ENCODE assay signal across 10 cellular contexts in genomic region chr3:194313642-194314430, GRCh38. TPM values are rescaled to one million over a fixed set of nuclear protein-coding genes. Genes with fewer than 3 reads are reported as not detected.
DNase-seq lines count a peak whose midpoint lies in the region; ATAC-seq, FAIRE-seq and TF ChIP-seq lines count a peak whose summit lies in the region.
"Had no signal": no experiment of that assay in that cellular context is flagged by ENCODE, and none has a peak within 500 bp of the region (broad histone marks: within the 10 kb centered on the region; RNA-seq: fewer than 3 reads in every experiment).

No MANE protein-coding gene starts in this region.

- H3K9me3 ChIP-seq in A549, result no peaks in the 10 kb centered on the region
- peaks cover 13% of the 10 kb centered on the region for H3K9me3 ChIP-seq in endodermal cell (ENCODE audit: control insufficient read depth, low read length)
- no peaks in the 10 kb centered on the region for H3K9me3 ChIP-seq in mucosa of descending colon

- H3K36me3 ChIP-seq in endodermal cell (ENCODE audit: control insufficient read depth, insufficient read depth, low read length) (no peaks in the 10 kb centered on the region), mucosa of descending colon (ENCODE audit: low read depth) (no peaks in the 10 kb centered on the region)

- H3K4me3 Mint-ChIP-seq in HFFc6, result no peak overlapping the region
- H3K4me3 Mint-ChIP-seq in endodermal cell, result no peak overlapping the region

- H3K36me3 Mint-ChIP-seq in HFFc6 (ENCODE audit: low read depth) (peaks cover 1% of the 10 kb centered on the region; the same call in 1 of the 2 replicates), endodermal cell (ENCODE audit: low read depth) (peaks cover 3% of the 10 kb centered on the region)

- peaks cover 21% of the 10 kb centered on the region for H3K4me1 Mint-ChIP-seq in HFFc6 (ENCODE audit: low read depth)
- peaks cover 21% of the 10 kb centered on the region for H3K4me1 Mint-ChIP-seq in endodermal cell

- TF ChIP-seq CTCF in A549 (IDR thresholded peaks at IDR 0.05) (no peak), HFFc6 (IDR thresholded peaks at IDR 0.05) (peak; percentile 16; the same call in 1 of the 2 replicates), endodermal cell (conservative IDR thresholded peaks at IDR 0.05) (peak; percentile 60), mucosa of descending colon (IDR thresholded peaks at IDR 0.05) (no peak)

- no peak overlapping the region for H3K4me3 ChIP-seq in A549
- no peak overlapping the region for H3K4me3 ChIP-seq in endodermal cell (ENCODE audit: low read length)
- no peak overlapping the region for H3K4me3 ChIP-seq in mucosa of descending colon

- TF ChIP-seq EP300 in A549 (IDR thresholded peaks at IDR 0.05), result no peak

- peak overlapping the region; percentile 78 to 88; a peak in 5 of 6 replicates for H3K27ac ChIP-seq in A549
- no peak overlapping the region for H3K27ac ChIP-seq in endodermal cell (ENCODE audit: low read depth, low read length)

- H3K9me3 Mint-ChIP-seq in HFFc6 (peaks cover 4% of the 10 kb centered on the region), endodermal cell (peaks cover 15% of the 10 kb centered on the region)

- intact Hi-C loops in mucosa of descending colon (cut with DNase I, micrococcal nuclease), result loop anchor here in 1 of 2 donors (10.0 kb wide), 1 partner anchor 529 kb away; no protein-coding TSS in a partner anchor

- no peak overlapping the region for H3K9ac ChIP-seq in endodermal cell (ENCODE audit: extremely low read depth, low read length, poor library complexity, severe bottlenecking)

- no peak overlapping the region; the same call in 2 of the 3 replicates for H3K4me2 ChIP-seq in A549

- no peak for TF ChIP-seq RAD21 in A549 (conservative IDR thresholded peaks at IDR 0.05 in 1 of 2, IDR thresholded peaks at IDR 0.05 in 1 of 2)

- CTCF ChIA-PET in A549 (lab: Yijun Ruan, JAX), result interaction anchor here (0.7 to 8.9 kb wide), 8 partner anchors 151 to 648 kb away, joined by 3 to 213 read pairs (median 3); no protein-coding TSS in a partner anchor

- POLR2A ChIA-PET in A549 (lab: Yijun Ruan, JAX), result interaction anchor here (1.6 to 2.0 kb wide), 2 partner anchors 172 to 178 kb away, joined by 7 to 11 read pairs; partner anchors contain the start of gene HES1

- FAIRE-seq in A549 (lab: Jason Lieb, UNC), result no peak

- H3K4me1 ChIP-seq in A549 (peaks cover 54% of the 10 kb centered on the region), endodermal cell (ENCODE audit: control insufficient read depth, insufficient read depth, low read length) (no peaks in the 10 kb centered on the region), mucosa of descending colon (ENCODE audit: low read depth) (peaks cover 6% of the 10 kb centered on the region)

- H3K27me3 Mint-ChIP-seq in HFFc6 (ENCODE audit: insufficient read depth) (peaks cover 31% of the 10 kb centered on the region), endodermal cell (ENCODE audit: insufficient read depth) (peaks cover 31% of the 10 kb centered on the region)

- TF ChIP-seq POLR2A in A549 (IDR thresholded peaks at IDR 0.05; ENCODE audit: low read length), result no peak

- ATAC-seq in A549 (peak in 1 of 2 experiments; percentile 14; a peak in 1 of 6 replicates), mucosa of descending colon (no peak), HG03469 (IDR thresholded peaks at IDR 0.05; ENCODE audit: unreplicated experiment) (no peak), GM19395 (IDR thresholded peaks at IDR 0.05; ENCODE audit: unreplicated experiment) (no peak)

- H3K27me3 ChIP-seq in endodermal cell (ENCODE audit: control insufficient read depth, insufficient read depth, low read length, poor library complexity, severe bottlenecking), result peaks cover 23% of the 10 kb centered on the region

- H3K27ac Mint-ChIP-seq in HFFc6 (no peak overlapping the region), endodermal cell (no peak overlapping the region)
- H3K27ac Mint-ChIP-seq: CD4-positive, CD25-positive, alpha-beta regulatory T cell had no signal

- DNase-seq in A549 (ENCODE audit: low read depth in 1 of 2, low spot score in 1 of 2) (no peak), HFFc6 (no peak), endodermal cell (peak; percentile 82), mucosa of descending colon (peak in 2 of 3 donors; percentile 38 to 54), cerebellum (ENCODE audit: low spot score) (no peak), SHP77 (lab: John Stamatoyannopoulos, UW) (no peak)
- DNase-seq: CD4-positive, CD25-positive, alpha-beta regulatory T cell; KG1 had no signal

- WGBS in A549 (ENCODE audit: missing lambda C conversion rate), result 90% methylated on average over 13 of the region's 14 CpGs
- 90 to 91% methylated on average over 10 to 14 of the region's 14 CpGs for WGBS in endodermal cell (ENCODE audit: insufficient coverage in 1 of 2, insufficient read length in 1 of 2), 2 experiments

TF ChIP-seq in A549, 52 proteins besides CTCF, POLR2A, EP300 and RAD21:
- TF ChIP-seq HOXA7 (CRISPR knock-in tag; IDR thresholded peaks at IDR 0.05), result no peak
- no peak for TF ChIP-seq TFCP2L1 (CRISPR knock-in tag; IDR thresholded peaks at IDR 0.05)
- TF ChIP-seq HMGXB4 (CRISPR knock-in tag; IDR thresholded peaks at IDR 0.05; ENCODE audit: borderline replicate concordance), result no peak
- TF ChIP-seq CHD4 (IDR thresholded peaks at IDR 0.05; ENCODE audit: borderline replicate concordance), result no peak
- TF ChIP-seq ZFP36 (IDR thresholded peaks at IDR 0.05; ENCODE audit: borderline replicate concordance, partially characterized antibody), result no peak
- no peak for TF ChIP-seq KDM5A (IDR thresholded peaks at IDR 0.05)
- TF ChIP-seq ESRRA (IDR thresholded peaks at IDR 0.05; ENCODE audit: borderline replicate concordance, low read length), result no peak
- TF ChIP-seq JUNB (IDR thresholded peaks at IDR 0.05), result no peak
- no peak for TF ChIP-seq CHD2 (IDR thresholded peaks at IDR 0.05; ENCODE audit: low read length, partially characterized antibody)
- TF ChIP-seq PHF8 (IDR thresholded peaks at IDR 0.05; ENCODE audit: borderline replicate concordance, low read depth), result no peak
- TF ChIP-seq E2F6 (IDR thresholded peaks at IDR 0.05; ENCODE audit: borderline replicate concordance, low read depth), result no peak
TF ChIP-seq in A549: peak in this region for 0.

RNA-seq across cellular contexts. Expression of gene CPN2, which starts 37.3 kb away (rescaled TPM):
- not detected in 2 replicates for polyA plus RNA-seq in A549 (2011; rRNA removed)
- polyA plus RNA-seq in A549 (2012; cell fraction: cytosol; rRNA removed), result 0.03 TPM in 1 of 2 replicates, not detected in the other
- not detected in 2 replicates for polyA plus RNA-seq in A549 (2012; cell fraction: nucleus; rRNA removed)
- polyA plus RNA-seq in A549 (2017; fragmentation: RNase III; extraction: RNeasy Plus Mini Kit Qiagen cat#74134 plus additional on column Dnase treatment), result not detected in 3 replicates
- polyA minus RNA-seq in A549 (2011; rRNA and poly(A)+ RNA removed), result not detected in 2 replicates
- under 1 TPM; 0.24 to 0.56 (median 0.35) TPM for total RNA-seq in HFFc6 (2021; fragmentation: NEBNext Ultra II Directional; extraction: Animal tissue kit (Norgen Biotek cat#: 25700))
- under 1 TPM in 1 of 2 donors, not detected in 1; 0.22 TPM for total RNA-seq in endodermal cell
- polyA plus RNA-seq in endodermal cell (2013, experiment 1 of 2), result 0.11 TPM
- not detected for polyA plus RNA-seq in endodermal cell (2013, experiment 2 of 2)
- under 1 TPM in 1 of 3 donors, not detected in 2; 0.14 TPM for total RNA-seq in mucosa of descending colon
- total RNA-seq in cerebellum, result not detected
- total RNA-seq: CD4-positive, CD25-positive, alpha-beta regulatory T cell had no signal
- polyA plus RNA-seq: CD4-positive, CD25-positive, alpha-beta regulatory T cell had no signal

RNA-seq across cellular contexts. Expression of gene LRRC15, which starts 55.7 kb away (rescaled TPM):
- polyA plus RNA-seq in A549 (2011; rRNA removed), result 0.05 TPM in 2 replicates
- polyA plus RNA-seq in A549 (2012; cell fraction: cytosol; rRNA removed), result 0.03 and 0.06 TPM in 2 replicates
- 0.05 and 0.10 TPM in 2 replicates for polyA plus RNA-seq in A549 (2012; cell fraction: nucleus; rRNA removed)
- polyA plus RNA-seq in A549 (2017; fragmentation: RNase III; extraction: RNeasy Plus Mini Kit Qiagen cat#74134 plus additional on column Dnase treatment), result 0.08 to 0.14 TPM (median 0.13 TPM) in 3 replicates
- not detected in 2 replicates for polyA minus RNA-seq in A549 (2011; rRNA and poly(A)+ RNA removed)
- total RNA-seq in HFFc6 (2021; fragmentation: NEBNext Ultra II Directional; extraction: Animal tissue kit (Norgen Biotek cat#: 25700)), result 100 to 1,000 TPM; 130 to 211 (median 176) TPM
- total RNA-seq in endodermal cell, result under 1 TPM in 1 of 2 donors, not detected in 1; 0.11 TPM
- 0.07 TPM for polyA plus RNA-seq in endodermal cell (2013, experiment 1 of 2)
- polyA plus RNA-seq in endodermal cell (2013, experiment 2 of 2), result 0.25 TPM
- 1 to 10 TPM in 1 of 3 donors, under 1 TPM in 2; 0.22 to 1.8 (median 0.29) TPM for total RNA-seq in mucosa of descending colon
- not detected for total RNA-seq in cerebellum
- total RNA-seq: CD4-positive, CD25-positive, alpha-beta regulatory T cell had no signal
- polyA plus RNA-seq: CD4-positive, CD25-positive, alpha-beta regulatory T cell had no signal

Comparison
In these comparisons a context has a peak if more than half of its experiments do, and no peak if none do; other contexts are left out.
1. DNase-seq: peak in endodermal cell (single experiment) and mucosa of descending colon (2 of 3); none in A549 (0 of 2), HFFc6 (single experiment), cerebellum (single experiment) and SHP77 (0 of 2).
2. CTCF ChIP-seq: peak in HFFc6 (single experiment) and endodermal cell (single experiment); none in A549 (single experiment) and mucosa of descending colon (single experiment).
3. RNA of gene LRRC15, which starts 55.7 kb away (total RNA-seq): 130 to 211 TPM in HFFc6; 0.22 to 1.8 TPM in mucosa of descending colon, 0.11 TPM in endodermal cell and not detected in cerebellum (single experiment); every median in the first group is over 10 times any median in the second.